Comparison of ENCODE assay signal across 15 cellular contexts in genomic region chr2:172829229-172829628, GRCh38.
DNase-seq lines count a peak whose midpoint lies in the region; ATAC-seq, FAIRE-seq and TF ChIP-seq lines count a peak whose summit lies in the region.
"Had no signal": no experiment of that assay in that cellular context is flagged by ENCODE, and none has a peak within 500 bp of the region (broad histone marks: within the 10 kb centered on the region; RNA-seq: fewer than 3 reads in every experiment).

No MANE protein-coding gene starts in this region.

- H3K4me3 ChIP-seq in astrocyte (ENCODE audit: insufficient read depth, low read depth, low read length), result no peak overlapping the region
- H3K4me3 ChIP-seq: BLaER1 treated with 17β-estradiol and CSF1 and Interleukin-3, amounts not matched to agents 10 nM and 100 nM had no signal

- H2AFZ ChIP-seq in astrocyte (ENCODE audit: low read depth, low read length), result no peak overlapping the region

- ATAC-seq in activated T-cell treated with anti-CD3 and anti-CD28 coated beads, Interleukin-2, amount 50 U/mL, for 4 hours, result no peak
- ATAC-seq in HG03108 (IDR thresholded peaks at IDR 0.05; ENCODE audit: unreplicated experiment), result no peak
- ATAC-seq: naive thymus-derived CD8-positive, alpha-beta T cell had no signal

- peaks cover 2% of the 10 kb centered on the region for H3K9me3 Mint-ChIP-seq in astrocyte (ENCODE audit: unreplicated experiment)
- H3K9me3 Mint-ChIP-seq in activated T-cell treated with anti-CD3 and anti-CD28 coated beads, Interleukin-2, amount 50 U/mL, for 4 hours, result no peaks in the 10 kb centered on the region
- H3K9me3 Mint-ChIP-seq: naive thymus-derived CD8-positive, alpha-beta T cell had no signal

- peak overlapping the region; percentile 82 for H3K27ac Mint-ChIP-seq in astrocyte (ENCODE audit: unreplicated experiment)
- H3K27ac Mint-ChIP-seq: naive thymus-derived CD8-positive, alpha-beta T cell had no signal

- H3K4me2 ChIP-seq in astrocyte (ENCODE audit: low read length), result peak overlapping the region; percentile 6
- H3K4me2 ChIP-seq: BLaER1 treated with 17β-estradiol and CSF1 and Interleukin-3, amounts not matched to agents 10 nM and 100 nM had no signal

- H3K9ac ChIP-seq in astrocyte (ENCODE audit: low read length), result no peak overlapping the region
- H3K9ac ChIP-seq: BLaER1 treated with 17β-estradiol and CSF1 and Interleukin-3, amounts not matched to agents 10 nM and 100 nM had no signal

- H3K27me3 ChIP-seq in astrocyte (ENCODE audit: insufficient read depth, low read length), result no peaks in the 10 kb centered on the region
- H3K27me3 ChIP-seq: BLaER1 treated with 17β-estradiol and CSF1 and Interleukin-3, amounts not matched to agents 10 nM and 100 nM had no signal

- H3K4me1 Mint-ChIP-seq in astrocyte (ENCODE audit: low read depth, unreplicated experiment), result peaks cover 13% of the 10 kb centered on the region
- no peaks in the 10 kb centered on the region for H3K4me1 Mint-ChIP-seq in activated T-cell treated with anti-CD3 and anti-CD28 coated beads, Interleukin-2, amount 50 U/mL, for 4 hours (ENCODE audit: low read depth)
- H3K4me1 Mint-ChIP-seq: naive thymus-derived CD8-positive, alpha-beta T cell had no signal

- H3K4me3 Mint-ChIP-seq in astrocyte (ENCODE audit: unreplicated experiment), result no peak overlapping the region
- H3K4me3 Mint-ChIP-seq in activated T-cell treated with anti-CD3 and anti-CD28 coated beads, Interleukin-2, amount 50 U/mL, for 4 hours, result no peak overlapping the region
- H3K4me3 Mint-ChIP-seq: naive thymus-derived CD8-positive, alpha-beta T cell had no signal

- no peaks in the 10 kb centered on the region for H3K36me3 ChIP-seq in astrocyte (ENCODE audit: insufficient read depth, low read length)
- H3K36me3 ChIP-seq: BLaER1 treated with 17β-estradiol and CSF1 and Interleukin-3, amounts not matched to agents 10 nM and 100 nM had no signal

- no peak for TF ChIP-seq EP300 in Ishikawa (IDR thresholded peaks at IDR 0.05; ENCODE audit: borderline replicate concordance)

- TF ChIP-seq RAD21 in Ishikawa (IDR thresholded peaks at IDR 0.05; ENCODE audit: low read depth), result no peak

- peak; percentile 91 for FAIRE-seq in astrocyte (lab: Jason Lieb, UNC)

- no peak for TF ChIP-seq CTCF in astrocyte (IDR thresholded peaks at IDR 0.05; ENCODE audit: insufficient read depth, low read depth, low read length)

- H3K9me3 ChIP-seq in astrocyte (ENCODE audit: insufficient read depth, low read depth, low read length), result no peaks in the 10 kb centered on the region
- H3K9me3 ChIP-seq: BLaER1 treated with 17β-estradiol and CSF1 and Interleukin-3, amounts not matched to agents 10 nM and 100 nM had no signal

- peak; percentile 53 for DNase-seq in AG20443 (ENCODE audit: low spot score)
- peak; percentile 94 for DNase-seq in astrocyte (ENCODE audit: low read depth)
- peak; percentile 38 for DNase-seq in kidney glomerular epithelial cell (lab: John Stamatoyannopoulos, UW)
- no peak for DNase-seq in RPMI8226
- no peak for DNase-seq in activated T-cell treated with anti-CD3 and anti-CD28 coated beads, Interleukin-2, amount 50 U/mL, for 4 hours
- no peak for DNase-seq in OCI-M2 (lab: John Stamatoyannopoulos, UW; ENCODE audit: unreplicated experiment)
- DNase-seq: activated CD4-positive, alpha-beta T cell treated with anti-CD3 and anti-CD28 coated beads, Interleukin-2, amount 50 U/mL, for 1 hour; anterior cingulate cortex; DND-41; effector CD4-positive, alpha-beta T cell; naive thymus-derived CD8-positive, alpha-beta T cell; NCI-H2227 treated with DMSO at 0.1 percent for 48 hours had no signal

- no peaks in the 10 kb centered on the region for H3K79me2 ChIP-seq in astrocyte (ENCODE audit: insufficient read depth, low read length)

- H4K20me1 ChIP-seq in astrocyte (ENCODE audit: insufficient read depth, low read length), result no peaks in the 10 kb centered on the region
- H4K20me1 ChIP-seq: BLaER1 treated with 17β-estradiol and CSF1 and Interleukin-3, amounts not matched to agents 10 nM and 100 nM had no signal

- peak overlapping the region; percentile 22 for H3K27ac ChIP-seq in astrocyte (ENCODE audit: low read depth, low read length)
- H3K27ac ChIP-seq: BLaER1 treated with 17β-estradiol and CSF1 and Interleukin-3, amounts not matched to agents 10 nM and 100 nM had no signal

- H3K36me3 Mint-ChIP-seq in astrocyte (ENCODE audit: low read depth, unreplicated experiment), result peaks cover 1% of the 10 kb centered on the region
- H3K36me3 Mint-ChIP-seq in activated T-cell treated with anti-CD3 and anti-CD28 coated beads, Interleukin-2, amount 50 U/mL, for 4 hours (ENCODE audit: insufficient read depth), result no peaks in the 10 kb centered on the region
- H3K36me3 Mint-ChIP-seq: naive thymus-derived CD8-positive, alpha-beta T cell had no signal

- no peaks in the 10 kb centered on the region for H3K27me3 Mint-ChIP-seq in astrocyte (ENCODE audit: low read depth, unreplicated experiment)
- peaks cover 2% of the 10 kb centered on the region for H3K27me3 Mint-ChIP-seq in activated T-cell treated with anti-CD3 and anti-CD28 coated beads, Interleukin-2, amount 50 U/mL, for 4 hours (ENCODE audit: low read depth)

- peaks cover 7% of the 10 kb centered on the region for H3K4me1 ChIP-seq in astrocyte (ENCODE audit: insufficient read depth, low read length)
- H3K4me1 ChIP-seq: BLaER1 treated with 17β-estradiol and CSF1 and Interleukin-3, amounts not matched to agents 10 nM and 100 nM had no signal

TF ChIP-seq in Ishikawa, 13 proteins besides CTCF, POLR2A, EP300 and RAD21:
- TF ChIP-seq TCF12 (IDR thresholded peaks at IDR 0.05; ENCODE audit: low read depth) (no peak), EGR1 (IDR thresholded peaks at IDR 0.05) (no peak), NFIC (IDR thresholded peaks at IDR 0.05) (0 out of 2 replicates have a peak, but pooled peaks have one; percentile 14)

Comparison
In these comparisons a context has a peak if more than half of its experiments do, and no peak if none do; other contexts are left out.
1. DNase-seq: peak in AG20443 (single experiment), astrocyte (single experiment) and kidney glomerular epithelial cell (single experiment); none in RPMI8226 (single experiment), activated T-cell treated with anti-CD3 and anti-CD28 coated beads, Interleukin-2, amount 50 U/mL, for 4 hours (single experiment) and OCI-M2 (single experiment).